1 cellular context compared by ENCODE assay signal in the genomic region with DNA sequence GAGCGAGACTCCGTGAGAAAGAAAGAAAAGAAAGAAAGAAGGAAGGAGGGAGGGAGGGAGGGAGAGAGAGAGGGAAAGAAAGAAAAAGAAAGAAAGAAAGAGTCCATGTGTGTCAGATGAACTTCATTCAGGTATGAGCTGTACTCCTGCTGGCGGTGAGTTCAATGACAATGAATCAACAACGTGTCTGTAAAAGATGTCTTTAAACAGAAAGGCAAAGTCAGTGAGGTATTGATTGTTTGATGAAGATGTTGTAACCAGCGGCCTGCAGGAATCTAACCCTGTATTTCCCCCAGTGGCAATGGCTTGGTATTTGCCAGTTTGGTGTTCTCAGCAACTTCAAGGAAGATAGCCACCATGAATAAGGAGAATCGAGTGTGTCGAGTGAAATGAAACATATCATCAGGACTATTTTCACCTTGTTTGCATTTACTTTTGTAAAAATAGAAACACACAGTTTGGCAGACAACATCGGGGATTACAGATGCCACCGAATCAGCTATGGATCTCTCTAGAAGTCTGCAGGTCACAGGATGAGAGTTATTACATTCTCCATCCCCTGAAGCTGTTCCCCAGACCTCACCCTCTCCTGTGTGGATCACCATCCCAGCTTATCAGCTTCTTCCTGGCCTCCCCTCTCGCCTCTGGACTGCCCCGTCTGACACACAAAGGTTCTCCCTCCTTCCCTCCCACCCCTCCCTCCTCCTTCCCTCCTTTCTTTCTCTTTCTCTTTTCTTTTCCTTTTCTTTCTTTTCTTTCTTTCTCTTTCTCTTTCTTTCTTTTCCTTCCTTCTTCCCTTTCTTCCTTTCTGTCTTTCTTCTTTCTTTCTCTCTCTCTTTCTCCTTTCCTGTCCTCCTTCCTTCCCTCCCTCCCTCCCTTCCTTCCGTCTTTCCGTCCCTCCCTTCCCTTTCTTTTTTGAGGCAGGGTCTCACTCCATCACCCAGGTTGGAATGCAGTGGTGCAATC.
TF ChIP-seq lines count a peak whose summit lies in the region.

No MANE protein-coding gene starts in this region.

TF ChIP-seq in HepG2, 621 proteins besides CTCF, POLR2A, EP300 and RAD21 (continued from another document and continues in another):
- TF ChIP-seq, protein P1, sequence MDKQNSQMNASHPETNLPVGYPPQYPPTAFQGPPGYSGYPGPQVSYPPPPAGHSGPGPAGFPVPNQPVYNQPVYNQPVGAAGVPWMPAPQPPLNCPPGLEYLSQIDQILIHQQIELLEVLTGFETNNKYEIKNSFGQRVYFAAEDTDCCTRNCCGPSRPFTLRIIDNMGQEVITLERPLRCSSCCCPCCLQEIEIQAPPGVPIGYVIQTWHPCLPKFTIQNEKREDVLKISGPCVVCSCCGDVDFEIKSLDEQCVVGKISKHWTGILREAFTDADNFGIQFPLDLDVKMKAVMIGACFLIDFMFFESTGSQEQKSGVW (CRISPR knock-in tag; IDR thresholded peaks at IDR 0.05; ENCODE audit: borderline replicate concordance), result no peak
- TF ChIP-seq BCL6 (CRISPR knock-in tag; IDR thresholded peaks at IDR 0.05), result peak; percentile 63
- no peak for TF ChIP-seq ZNF430 (CRISPR knock-in tag; IDR thresholded peaks at IDR 0.05)
- no peak for TF ChIP-seq RBAK (CRISPR knock-in tag; IDR thresholded peaks at IDR 0.05)
- TF ChIP-seq MAFG (CRISPR knock-in tag; IDR thresholded peaks at IDR 0.05), result no peak
- no peak for TF ChIP-seq HHEX (CRISPR knock-in tag; IDR thresholded peaks at IDR 0.05)
- TF ChIP-seq ARNT2 (CRISPR knock-in tag; IDR thresholded peaks at IDR 0.05; ENCODE audit: low read depth), result 0 out of 2 replicates have a peak, but pooled peaks have one; percentile 21
- no peak for TF ChIP-seq GABPB1 (CRISPR knock-in tag; IDR thresholded peaks at IDR 0.05)
- no peak for TF ChIP-seq CREB1 (IDR thresholded peaks at IDR 0.05)
- TF ChIP-seq CREB1 (CRISPR knock-in tag; IDR thresholded peaks at IDR 0.05), result peak; percentile 40; the same call in 1 of the 2 replicates
- TF ChIP-seq, protein P2, sequence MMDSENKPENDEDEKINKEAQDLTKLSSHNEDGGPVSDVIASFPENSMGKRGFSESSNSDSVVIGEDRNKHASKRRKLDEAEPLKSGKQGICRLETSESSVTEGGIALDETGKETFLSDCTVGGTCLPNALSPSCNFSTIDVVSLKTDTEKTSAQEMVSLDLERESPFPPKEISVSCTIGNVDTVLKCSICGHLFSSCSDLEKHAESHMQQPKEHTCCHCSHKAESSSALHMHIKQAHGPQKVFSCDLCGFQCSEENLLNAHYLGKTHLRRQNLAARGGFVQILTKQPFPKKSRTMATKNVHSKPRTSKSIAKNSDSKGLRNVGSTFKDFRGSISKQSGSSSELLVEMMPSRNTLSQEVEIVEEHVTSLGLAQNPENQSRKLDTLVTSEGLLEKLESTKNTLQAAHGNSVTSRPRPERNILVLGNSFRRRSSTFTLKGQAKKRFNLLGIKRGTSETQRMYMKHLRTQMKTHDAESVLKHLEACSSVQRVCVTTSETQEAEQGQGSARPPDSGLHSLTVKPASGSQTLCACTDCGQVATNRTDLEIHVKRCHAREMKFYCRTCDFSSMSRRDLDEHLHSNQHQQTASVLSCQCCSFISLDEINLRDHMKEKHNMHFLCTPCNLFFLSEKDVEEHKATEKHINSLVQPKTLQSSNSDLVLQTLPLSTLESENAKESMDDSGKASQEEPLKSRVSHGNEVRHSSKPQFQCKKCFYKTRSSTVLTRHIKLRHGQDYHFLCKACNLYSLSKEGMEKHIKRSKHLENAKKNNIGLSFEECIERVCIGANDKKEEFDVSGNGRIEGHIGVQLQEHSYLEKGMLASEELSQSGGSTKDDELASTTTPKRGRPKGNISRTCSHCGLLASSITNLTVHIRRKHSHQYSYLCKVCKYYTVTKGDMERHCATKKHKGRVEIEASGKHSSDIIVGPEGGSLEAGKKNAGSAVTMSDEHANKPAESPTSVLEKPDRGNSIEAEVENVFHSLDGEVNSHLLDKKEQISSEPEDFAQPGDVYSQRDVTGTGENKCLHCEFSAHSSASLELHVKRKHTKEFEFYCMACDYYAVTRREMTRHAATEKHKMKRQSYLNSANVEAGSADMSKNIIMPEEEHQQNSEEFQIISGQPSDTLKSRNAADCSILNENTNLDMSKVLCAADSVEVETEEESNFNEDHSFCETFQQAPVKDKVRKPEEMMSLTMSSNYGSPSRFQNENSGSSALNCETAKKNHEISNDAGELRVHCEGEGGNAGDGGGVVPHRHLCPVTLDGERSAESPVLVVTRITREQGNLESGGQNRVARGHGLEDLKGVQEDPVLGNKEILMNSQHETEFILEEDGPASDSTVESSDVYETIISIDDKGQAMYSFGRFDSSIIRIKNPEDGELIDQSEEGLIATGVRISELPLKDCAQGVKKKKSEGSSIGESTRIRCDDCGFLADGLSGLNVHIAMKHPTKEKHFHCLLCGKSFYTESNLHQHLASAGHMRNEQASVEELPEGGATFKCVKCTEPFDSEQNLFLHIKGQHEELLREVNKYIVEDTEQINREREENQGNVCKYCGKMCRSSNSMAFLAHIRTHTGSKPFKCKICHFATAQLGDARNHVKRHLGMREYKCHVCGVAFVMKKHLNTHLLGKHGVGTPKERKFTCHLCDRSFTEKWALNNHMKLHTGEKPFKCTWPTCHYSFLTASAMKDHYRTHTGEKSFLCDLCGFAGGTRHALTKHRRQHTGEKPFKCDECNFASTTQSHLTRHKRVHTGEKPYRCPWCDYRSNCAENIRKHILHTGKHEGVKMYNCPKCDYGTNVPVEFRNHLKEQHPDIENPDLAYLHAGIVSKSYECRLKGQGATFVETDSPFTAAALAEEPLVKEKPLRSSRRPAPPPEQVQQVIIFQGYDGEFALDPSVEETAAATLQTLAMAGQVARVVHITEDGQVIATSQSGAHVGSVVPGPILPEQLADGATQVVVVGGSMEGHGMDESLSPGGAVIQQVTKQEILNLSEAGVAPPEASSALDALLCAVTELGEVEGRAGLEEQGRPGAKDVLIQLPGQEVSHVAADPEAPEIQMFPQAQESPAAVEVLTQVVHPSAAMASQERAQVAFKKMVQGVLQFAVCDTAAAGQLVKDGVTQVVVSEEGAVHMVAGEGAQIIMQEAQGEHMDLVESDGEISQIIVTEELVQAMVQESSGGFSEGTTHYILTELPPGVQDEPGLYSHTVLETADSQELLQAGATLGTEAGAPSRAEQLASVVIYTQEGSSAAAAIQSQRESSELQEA (CRISPR knock-in tag; IDR thresholded peaks at IDR 0.05; ENCODE audit: not compliant biosample characterization), result no peak
- no peak for TF ChIP-seq CBX5 (CRISPR knock-in tag; IDR thresholded peaks at IDR 0.05; ENCODE audit: borderline replicate concordance)
- TF ChIP-seq ZFP41 (CRISPR knock-in tag; IDR thresholded peaks at IDR 0.05; ENCODE audit: borderline replicate concordance), result no peak
- TF ChIP-seq ZNF292 (CRISPR knock-in tag; IDR thresholded peaks at IDR 0.05; ENCODE audit: borderline replicate concordance, low read depth), result peak; percentile 40; the same call in 1 of the 2 replicates
- TF ChIP-seq JUNB (CRISPR knock-in tag; IDR thresholded peaks at IDR 0.05; ENCODE audit: borderline replicate concordance), result no peak
- TF ChIP-seq TBX3 (IDR thresholded peaks at IDR 0.05; ENCODE audit: borderline replicate concordance), result no peak
- TF ChIP-seq ZNF510 (CRISPR knock-in tag; IDR thresholded peaks at IDR 0.05; ENCODE audit: low read depth), result no peak
- TF ChIP-seq, protein P3, sequence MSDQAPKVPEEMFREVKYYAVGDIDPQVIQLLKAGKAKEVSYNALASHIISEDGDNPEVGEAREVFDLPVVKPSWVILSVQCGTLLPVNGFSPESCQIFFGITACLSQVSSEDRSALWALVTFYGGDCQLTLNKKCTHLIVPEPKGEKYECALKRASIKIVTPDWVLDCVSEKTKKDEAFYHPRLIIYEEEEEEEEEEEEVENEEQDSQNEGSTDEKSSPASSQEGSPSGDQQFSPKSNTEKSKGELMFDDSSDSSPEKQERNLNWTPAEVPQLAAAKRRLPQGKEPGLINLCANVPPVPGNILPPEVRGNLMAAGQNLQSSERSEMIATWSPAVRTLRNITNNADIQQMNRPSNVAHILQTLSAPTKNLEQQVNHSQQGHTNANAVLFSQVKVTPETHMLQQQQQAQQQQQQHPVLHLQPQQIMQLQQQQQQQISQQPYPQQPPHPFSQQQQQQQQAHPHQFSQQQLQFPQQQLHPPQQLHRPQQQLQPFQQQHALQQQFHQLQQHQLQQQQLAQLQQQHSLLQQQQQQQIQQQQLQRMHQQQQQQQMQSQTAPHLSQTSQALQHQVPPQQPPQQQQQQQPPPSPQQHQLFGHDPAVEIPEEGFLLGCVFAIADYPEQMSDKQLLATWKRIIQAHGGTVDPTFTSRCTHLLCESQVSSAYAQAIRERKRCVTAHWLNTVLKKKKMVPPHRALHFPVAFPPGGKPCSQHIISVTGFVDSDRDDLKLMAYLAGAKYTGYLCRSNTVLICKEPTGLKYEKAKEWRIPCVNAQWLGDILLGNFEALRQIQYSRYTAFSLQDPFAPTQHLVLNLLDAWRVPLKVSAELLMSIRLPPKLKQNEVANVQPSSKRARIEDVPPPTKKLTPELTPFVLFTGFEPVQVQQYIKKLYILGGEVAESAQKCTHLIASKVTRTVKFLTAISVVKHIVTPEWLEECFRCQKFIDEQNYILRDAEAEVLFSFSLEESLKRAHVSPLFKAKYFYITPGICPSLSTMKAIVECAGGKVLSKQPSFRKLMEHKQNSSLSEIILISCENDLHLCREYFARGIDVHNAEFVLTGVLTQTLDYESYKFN (CRISPR knock-in tag; conservative IDR thresholded peaks at IDR 0.05), result peak; percentile 73
- TF ChIP-seq AGO2 (optimal IDR thresholded peaks at IDR 0.05; ENCODE audit: low read depth, low read length), result no peak
- no peak; the same call in 1 of the 2 replicates for TF ChIP-seq HDAC1 (CRISPR knock-in tag; IDR thresholded peaks at IDR 0.05)
- peak; percentile 46; the same call in 1 of the 2 replicates for TF ChIP-seq HNF4A (CRISPR knock-in tag; IDR thresholded peaks at IDR 0.05)
- TF ChIP-seq ZNF550 (CRISPR knock-in tag; IDR thresholded peaks at IDR 0.05; ENCODE audit: borderline replicate concordance), result no peak
- TF ChIP-seq, protein P4, sequence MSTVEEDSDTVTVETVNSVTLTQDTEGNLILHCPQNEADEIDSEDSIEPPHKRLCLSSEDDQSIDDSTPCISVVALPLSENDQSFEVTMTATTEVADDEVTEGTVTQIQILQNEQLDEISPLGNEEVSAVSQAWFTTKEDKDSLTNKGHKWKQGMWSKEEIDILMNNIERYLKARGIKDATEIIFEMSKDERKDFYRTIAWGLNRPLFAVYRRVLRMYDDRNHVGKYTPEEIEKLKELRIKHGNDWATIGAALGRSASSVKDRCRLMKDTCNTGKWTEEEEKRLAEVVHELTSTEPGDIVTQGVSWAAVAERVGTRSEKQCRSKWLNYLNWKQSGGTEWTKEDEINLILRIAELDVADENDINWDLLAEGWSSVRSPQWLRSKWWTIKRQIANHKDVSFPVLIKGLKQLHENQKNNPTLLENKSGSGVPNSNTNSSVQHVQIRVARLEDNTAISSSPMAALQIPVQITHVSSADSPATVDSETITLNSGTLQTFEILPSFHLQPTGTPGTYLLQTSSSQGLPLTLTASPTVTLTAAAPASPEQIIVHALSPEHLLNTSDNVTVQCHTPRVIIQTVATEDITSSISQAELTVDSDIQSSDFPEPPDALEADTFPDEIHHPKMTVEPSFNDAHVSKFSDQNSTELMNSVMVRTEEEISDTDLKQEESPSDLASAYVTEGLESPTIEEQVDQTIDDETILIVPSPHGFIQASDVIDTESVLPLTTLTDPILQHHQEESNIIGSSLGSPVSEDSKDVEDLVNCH (CRISPR knock-in tag; IDR thresholded peaks at IDR 0.05), result no peak
- TF ChIP-seq ZNF431 (CRISPR knock-in tag; IDR thresholded peaks at IDR 0.05; ENCODE audit: borderline replicate concordance, low read depth), result no peak
- TF ChIP-seq ZNF556 (CRISPR knock-in tag; IDR thresholded peaks at IDR 0.05; ENCODE audit: borderline replicate concordance), result no peak
- no peak for TF ChIP-seq ARNTL (CRISPR knock-in tag; IDR thresholded peaks at IDR 0.05)
- no peak for TF ChIP-seq AHR (CRISPR knock-in tag; IDR thresholded peaks at IDR 0.05)
- TF ChIP-seq CBFB (CRISPR knock-in tag; IDR thresholded peaks at IDR 0.05), result no peak
- TF ChIP-seq ZNF496 (CRISPR knock-in tag; IDR thresholded peaks at IDR 0.05; ENCODE audit: insufficient replicate concordance), result no peak
- peak; percentile 22; the same call in 1 of the 2 replicates for TF ChIP-seq ZFP1 (CRISPR knock-in tag; IDR thresholded peaks at IDR 0.05)
- no peak for TF ChIP-seq ZBTB7A (CRISPR knock-in tag; IDR thresholded peaks at IDR 0.05)
- no peak for TF ChIP-seq ZNF780A (CRISPR knock-in tag; IDR thresholded peaks at IDR 0.05)
- no peak for TF ChIP-seq MBNL3 (CRISPR knock-in tag; conservative IDR thresholded peaks at IDR 0.05)
- TF ChIP-seq, protein P5, sequence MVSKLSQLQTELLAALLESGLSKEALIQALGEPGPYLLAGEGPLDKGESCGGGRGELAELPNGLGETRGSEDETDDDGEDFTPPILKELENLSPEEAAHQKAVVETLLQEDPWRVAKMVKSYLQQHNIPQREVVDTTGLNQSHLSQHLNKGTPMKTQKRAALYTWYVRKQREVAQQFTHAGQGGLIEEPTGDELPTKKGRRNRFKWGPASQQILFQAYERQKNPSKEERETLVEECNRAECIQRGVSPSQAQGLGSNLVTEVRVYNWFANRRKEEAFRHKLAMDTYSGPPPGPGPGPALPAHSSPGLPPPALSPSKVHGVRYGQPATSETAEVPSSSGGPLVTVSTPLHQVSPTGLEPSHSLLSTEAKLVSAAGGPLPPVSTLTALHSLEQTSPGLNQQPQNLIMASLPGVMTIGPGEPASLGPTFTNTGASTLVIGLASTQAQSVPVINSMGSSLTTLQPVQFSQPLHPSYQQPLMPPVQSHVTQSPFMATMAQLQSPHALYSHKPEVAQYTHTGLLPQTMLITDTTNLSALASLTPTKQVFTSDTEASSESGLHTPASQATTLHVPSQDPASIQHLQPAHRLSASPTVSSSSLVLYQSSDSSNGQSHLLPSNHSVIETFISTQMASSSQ (IDR thresholded peaks at IDR 0.05; ENCODE audit: low read depth), result no peak
- TF ChIP-seq, protein P5 (CRISPR knock-in tag; IDR thresholded peaks at IDR 0.05; ENCODE audit: borderline replicate concordance), result no peak
- TF ChIP-seq TEAD2 (CRISPR knock-in tag; IDR thresholded peaks at IDR 0.05), result no peak
- peak; percentile 53; the same call in 1 of the 2 replicates for TF ChIP-seq MIER3 (CRISPR knock-in tag; IDR thresholded peaks at IDR 0.05; ENCODE audit: borderline replicate concordance)
- no peak for TF ChIP-seq ZNF577 (CRISPR knock-in tag; IDR thresholded peaks at IDR 0.05; ENCODE audit: borderline replicate concordance, low read depth)
- no peak for TF ChIP-seq ELF4 (CRISPR knock-in tag; IDR thresholded peaks at IDR 0.05; ENCODE audit: borderline replicate concordance)
- no peak for TF ChIP-seq ZNF652 (CRISPR knock-in tag; IDR thresholded peaks at IDR 0.05; ENCODE audit: borderline replicate concordance, low read depth)
- no peak for TF ChIP-seq ZNF737 (CRISPR knock-in tag; IDR thresholded peaks at IDR 0.05; ENCODE audit: borderline replicate concordance)
- no peak for TF ChIP-seq ZNF17 (CRISPR knock-in tag; IDR thresholded peaks at IDR 0.05)
- no peak for TF ChIP-seq ZNF547 (CRISPR knock-in tag; IDR thresholded peaks at IDR 0.05)
